1 cellular context compared by ENCODE assay signal in the genomic region with DNA sequence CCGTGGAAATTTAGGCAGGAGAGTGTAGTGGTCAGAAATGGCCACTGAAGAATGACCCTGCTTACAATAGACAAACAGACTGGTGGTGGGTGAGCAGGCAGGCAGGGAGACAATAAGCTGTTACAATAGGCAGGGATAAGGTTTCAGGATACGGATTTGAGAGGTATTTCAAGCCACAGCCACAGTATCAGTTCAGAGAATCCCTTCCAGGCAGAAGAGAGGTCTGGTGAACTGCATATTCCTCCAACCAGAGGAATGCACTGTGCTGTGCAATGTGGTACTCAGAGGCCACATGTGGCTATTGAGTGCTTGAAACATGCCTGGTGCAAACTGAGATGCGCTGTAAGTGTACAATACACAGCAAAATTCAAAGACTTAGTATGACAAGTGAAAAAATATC.
TF ChIP-seq lines count a peak whose summit lies in the region.

No MANE protein-coding gene starts in this region.

TF ChIP-seq in WTC11, 78 proteins besides CTCF, POLR2A, EP300 and RAD21 (continued from another document):
- TF ChIP-seq, protein P1, sequence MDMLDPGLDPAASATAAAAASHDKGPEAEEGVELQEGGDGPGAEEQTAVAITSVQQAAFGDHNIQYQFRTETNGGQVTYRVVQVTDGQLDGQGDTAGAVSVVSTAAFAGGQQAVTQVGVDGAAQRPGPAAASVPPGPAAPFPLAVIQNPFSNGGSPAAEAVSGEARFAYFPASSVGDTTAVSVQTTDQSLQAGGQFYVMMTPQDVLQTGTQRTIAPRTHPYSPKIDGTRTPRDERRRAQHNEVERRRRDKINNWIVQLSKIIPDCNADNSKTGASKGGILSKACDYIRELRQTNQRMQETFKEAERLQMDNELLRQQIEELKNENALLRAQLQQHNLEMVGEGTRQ (CRISPR knock-in tag; IDR thresholded peaks at IDR 0.05): no peak
- no peak for TF ChIP-seq NR1H2 (CRISPR knock-in tag; IDR thresholded peaks at IDR 0.05)
TF ChIP-seq in WTC11: peak in this region for 0.
